10 cellular contexts compared by ENCODE assay signal in genomic region chr21:34808569-34809204, GRCh38.
A peak's percentile ranks its signal among the peaks of the same experiment; 100 is the strongest.
DNase-seq lines count a peak whose midpoint lies in the region; ATAC-seq, FAIRE-seq and TF ChIP-seq lines count a peak whose summit lies in the region.
"Had no signal": no experiment of that assay in that cellular context is flagged by ENCODE, and none has a peak within 500 bp of the region (broad histone marks: within the 10 kb centered on the region; RNA-seq: fewer than 3 reads in every experiment).

No MANE protein-coding gene starts in this region.

- H3K9ac ChIP-seq in smooth muscle cell (ENCODE audit: low read depth) (peak overlapping the region; percentile 96), mesendoderm (ENCODE audit: low read length) (no peak overlapping the region)

- no peak for TF ChIP-seq CTCF in smooth muscle cell (IDR thresholded peaks at IDR 0.05; ENCODE audit: borderline replicate concordance, insufficient read depth, poor library complexity, severe bottlenecking)

- H3K4me2 ChIP-seq in smooth muscle cell, result peak overlapping the region; percentile 64
- no peak overlapping the region for H3K4me2 ChIP-seq in mesendoderm (ENCODE audit: low read length)

- FAIRE-seq in GM12891 (lab: Jason Lieb, UNC), result no peak

- H3K9me3 ChIP-seq in SJSA1 (replicated peaks) (no peaks in the 10 kb centered on the region), esophagus (ENCODE audit: control insufficient read depth in 2 of 2, insufficient read depth in 1 of 2, low read depth in 1 of 2, low read length in 1 of 2) (no peaks in the 10 kb centered on the region), smooth muscle cell (replicated peaks; ENCODE audit: low read depth) (peaks cover 10% of the 10 kb centered on the region)

- no peak overlapping the region for H2AK5ac ChIP-seq in mesendoderm (ENCODE audit: low read length)

- H2BK120ac ChIP-seq in mesendoderm (ENCODE audit: low read depth, low read length), result no peak overlapping the region

- WGBS in esophagus, 2 donors, result 54% methylated on average over 7 of the region's 7 CpGs
- WGBS in smooth muscle cell (ENCODE audit: low lambda C conversion rate), result 41% methylated on average over 7 of the region's 7 CpGs
- no CpG with 5 or more reads among the region's 7 CpGs for WGBS in mesendoderm (ENCODE audit: extremely low coverage, insufficient coverage, low lambda C conversion rate)

- H2BK5ac ChIP-seq in mesendoderm (ENCODE audit: low read length), result no peak overlapping the region

- no peak for TF ChIP-seq POLR2A in GM12891 (IDR thresholded peaks at IDR 0.05; ENCODE audit: low read depth, low read length)

- H3K18ac ChIP-seq in mesendoderm (ENCODE audit: low read length), result no peak overlapping the region

- H3F3A ChIP-seq in smooth muscle cell (ENCODE audit: low read depth), result peaks cover 65% of the 10 kb centered on the region

- no peaks in the 10 kb centered on the region for H3K79me1 ChIP-seq in mesendoderm (ENCODE audit: low read length)

- peaks cover 85% of the 10 kb centered on the region for H3K36me3 ChIP-seq in SJSA1
- H3K36me3 ChIP-seq in esophagus (ENCODE audit: control insufficient read depth in 2 of 2, insufficient read depth in 2 of 2, low read length in 1 of 2), result peaks cover 0 to 2% of the 10 kb centered on the region in 2 donors
- H3K36me3 ChIP-seq in smooth muscle cell (ENCODE audit: low read depth), result peaks cover 17% of the 10 kb centered on the region
- H3K36me3 ChIP-seq in mesendoderm (ENCODE audit: control insufficient read depth, insufficient read depth, low read length), result no peaks in the 10 kb centered on the region
- H3K36me3 ChIP-seq: cardiac muscle cell had no signal

- no peak overlapping the region for H4K8ac ChIP-seq in mesendoderm (ENCODE audit: low read depth, low read length)

- H4K5ac ChIP-seq in mesendoderm (ENCODE audit: low read length), result no peak overlapping the region

- no peak overlapping the region for H3K56ac ChIP-seq in mesendoderm (ENCODE audit: low read length)

- H3K79me2 ChIP-seq in smooth muscle cell (ENCODE audit: low read depth) (peaks cover 38% of the 10 kb centered on the region), mesendoderm (ENCODE audit: control insufficient read depth, insufficient read depth, low read length) (no peaks in the 10 kb centered on the region)

- H3K4me3 ChIP-seq in SJSA1 (no peak overlapping the region), esophagus (ENCODE audit: low read depth in 1 of 2, low read length in 2 of 2) (no peak overlapping the region), smooth muscle cell (no peak overlapping the region), mesendoderm (ENCODE audit: low read length) (no peak overlapping the region)
- H3K4me3 ChIP-seq: cardiac muscle cell had no signal

- no peaks in the 10 kb centered on the region for H3K27me3 ChIP-seq in SJSA1 (replicated peaks)
- no peaks in the 10 kb centered on the region for H3K27me3 ChIP-seq in esophagus (ENCODE audit: control insufficient read depth in 1 of 2, insufficient read depth in 2 of 2, low read length in 2 of 2)
- H3K27me3 ChIP-seq in smooth muscle cell (ENCODE audit: low read depth), result no peaks in the 10 kb centered on the region
- no peaks in the 10 kb centered on the region for H3K27me3 ChIP-seq in mesendoderm (ENCODE audit: insufficient read depth, low read length, poor library complexity)

- ATAC-seq in GM21619 (IDR thresholded peaks at IDR 0.05; ENCODE audit: unreplicated experiment) (peak; percentile 13), GM18907 (IDR thresholded peaks at IDR 0.05; ENCODE audit: unreplicated experiment) (no peak), GM18858 (IDR thresholded peaks at IDR 0.05; ENCODE audit: unreplicated experiment) (no peak)
- ATAC-seq: left colon had no signal

- H3K4me1 ChIP-seq in SJSA1 (replicated peaks), result peaks cover 58% of the 10 kb centered on the region
- peaks cover 0 to 20% of the 10 kb centered on the region in 2 donors for H3K4me1 ChIP-seq in esophagus (ENCODE audit: control insufficient read depth in 2 of 2, insufficient read depth in 2 of 2, low read length in 1 of 2)
- H3K4me1 ChIP-seq in smooth muscle cell (ENCODE audit: low read depth), result peaks cover 14% of the 10 kb centered on the region
- H3K4me1 ChIP-seq in mesendoderm (ENCODE audit: control insufficient read depth, low read depth, low read length), result no peaks in the 10 kb centered on the region

- H3K27ac ChIP-seq in SJSA1 (peak overlapping the region; percentile 99), esophagus (ENCODE audit: low read depth in 2 of 2, low read length in 1 of 2) (peak overlapping the region; percentile 88 to 92), smooth muscle cell (ENCODE audit: low read depth) (peak overlapping the region; percentile 100), mesendoderm (ENCODE audit: low read depth, low read length) (no peak overlapping the region)
- H3K27ac ChIP-seq: cardiac muscle cell had no signal

- no peak overlapping the region for H3K4ac ChIP-seq in mesendoderm (ENCODE audit: low read depth, low read length)

- DNase-seq in SJSA1 (ENCODE audit: low read depth in 1 of 2, low spot score in 2 of 2) (peak in 1 of 2 experiments; percentile 48), smooth muscle cell (lab: John Stamatoyannopoulos, UW; ENCODE audit: unreplicated experiment) (no peak), GM12891 (ENCODE audit: insufficient read length, low spot score) (no peak), mesendoderm (no peak)
- DNase-seq: left colon had no signal

- peaks cover 92% of the 10 kb centered on the region for H4K20me1 ChIP-seq in smooth muscle cell (ENCODE audit: low read depth)

- no peak overlapping the region for H2BK15ac ChIP-seq in mesendoderm (replicated peaks; ENCODE audit: low read depth)

- no peak overlapping the region for H2AFZ ChIP-seq in smooth muscle cell (ENCODE audit: low read depth)

- H3K23ac ChIP-seq in mesendoderm (ENCODE audit: low read length), result no peak overlapping the region

TF ChIP-seq in GM12891, 5 proteins besides CTCF, POLR2A, EP300 and RAD21:
- TF ChIP-seq POU2F2 (IDR thresholded peaks at IDR 0.05; ENCODE audit: low read depth, low read length), result no peak
- TF ChIP-seq POLR2AphosphoS5 (IDR thresholded peaks at IDR 0.05; ENCODE audit: low read depth, low read length), result no peak
- no peak for TF ChIP-seq SPI1 (IDR thresholded peaks at IDR 0.05; ENCODE audit: low read depth, low read length)
- TF ChIP-seq TAF1 (IDR thresholded peaks at IDR 0.05; ENCODE audit: low read depth, low read length), result no peak
- no peak for TF ChIP-seq PAX5 (IDR thresholded peaks at IDR 0.05; ENCODE audit: insufficient read depth, low read length, severe bottlenecking)
